ENCODE assay signal across 19 cellular contexts in genomic region chr5:919356-920000, GRCh38.
A peak's percentile ranks its signal among the peaks of the same experiment; 100 is the strongest.
DNase-seq lines count a peak whose midpoint lies in the region; ATAC-seq and TF ChIP-seq lines count a peak whose summit lies in the region.
"Had no signal": no experiment of that assay in that cellular context is flagged by ENCODE, and none has a peak within 500 bp of the region (broad histone marks: within the 10 kb centered on the region; RNA-seq: fewer than 3 reads in every experiment).

No MANE protein-coding gene starts in this region.

- TF ChIP-seq CTCF in VCaP (conservative IDR thresholded peaks at IDR 0.05), result no peak

- DNase-seq in COLO829 (ENCODE audit: low spot score), result peak; percentile 46
- DNase-seq in LoVo (ENCODE audit: low spot score), result peak; percentile 32
- DNase-seq in islet precursor cell, result peak; percentile 84
- DNase-seq in stimulated activated CD4-positive, alpha-beta T cell treated with anti-CD3 and anti-CD28 coated beads, Interleukin-12 subunit alpha, Interleukin-12 subunit beta, amount 100 ng/mL, for 4 hours, result no peak
- DNase-seq in middle frontal gyrus (ENCODE audit: extremely low spot score, low spot score), result no peak
- no peak for DNase-seq in NCI-H526 treated with DMSO at 0.1 percent for 48 hours (lab: John Stamatoyannopoulos, UW)
- DNase-seq: DND-41, GF-D8, KBM-7, MG63, NCI-H1105 treated with DMSO at 0.1 percent for 48 hours, NCI-H1930, NCI-H2171 treated with DMSO at 0.1 percent for 48 hours, NCI-H510A, RPMI8226, T-cell had no signal

- H3K27ac ChIP-seq in VCaP, result peak overlapping the region; percentile 10; the same call in 1 of the 2 replicates
- H3K27ac ChIP-seq: SJCRH30 had no signal

- no peak for ATAC-seq in HG03025 (IDR thresholded peaks at IDR 0.05; ENCODE audit: low FRiP score, unreplicated experiment)
- ATAC-seq: T-cell had no signal

Comparison
In these comparisons a context has a peak if more than half of its experiments do, and no peak if none do; other contexts are left out.
1. DNase-seq: peak in COLO829 (single experiment), LoVo (single experiment) and islet precursor cell (single experiment); none in stimulated activated CD4-positive, alpha-beta T cell treated with anti-CD3 and anti-CD28 coated beads, Interleukin-12 subunit alpha, Interleukin-12 subunit beta, amount 100 ng/mL, for 4 hours (single experiment), middle frontal gyrus (single experiment) and NCI-H526 treated with DMSO at 0.1 percent for 48 hours (single experiment).